In the genomic region with DNA sequence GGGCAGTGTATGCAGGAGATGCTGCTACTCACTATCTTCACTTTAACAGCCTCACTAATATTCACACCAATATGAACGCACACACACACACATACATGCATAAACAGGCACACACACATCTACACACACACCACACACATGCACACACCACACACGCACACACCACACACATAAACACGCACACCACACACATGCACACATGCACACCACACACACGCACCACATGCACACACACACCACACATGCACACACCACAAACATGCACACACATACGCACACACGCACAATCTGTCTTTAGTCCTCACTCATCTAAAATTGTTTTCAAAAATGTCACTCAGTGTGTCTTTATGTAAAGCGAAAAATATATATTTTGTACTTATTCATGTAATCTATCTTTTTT, we compare ENCODE assay signal across 21 cellular contexts.
DNase-seq lines count a peak whose midpoint lies in the region; ATAC-seq, FAIRE-seq and TF ChIP-seq lines count a peak whose summit lies in the region.
"Had no signal": no experiment of that assay in that cellular context is flagged by ENCODE, and none has a peak within 500 bp of the region (broad histone marks: within the 10 kb centered on the region; RNA-seq: fewer than 3 reads in every experiment).

No MANE protein-coding gene starts in this region.

- no peak overlapping the region for H2AK5ac ChIP-seq in trophoblast cell (ENCODE audit: low read length)

- ATAC-seq in HepG2 (no peak), right lobe of liver (no peak), mucosa of descending colon (no peak)
- ATAC-seq: A549 had no signal

- no peaks in the 10 kb centered on the region for H3K27me3 Mint-ChIP-seq in nephron progenitor cell (ENCODE audit: low read depth, poor library complexity)

- no peak overlapping the region for H2BK5ac ChIP-seq in trophoblast cell (ENCODE audit: low read depth, low read length, poor library complexity)

- intact Hi-C loops in HepG2 (cut with micrococcal nuclease; ENCODE audit: unreplicated experiment) = no loop called here
- intact Hi-C loops in right lobe of liver (cut with DNase I) = no loop called here
- intact Hi-C loops in mucosa of descending colon (cut with DNase I, micrococcal nuclease) = loop anchor here in 1 of 2 donors (5.0 kb wide), 1 partner anchor 220 kb away; no protein-coding TSS in a partner anchor

- FAIRE-seq in HepG2 (lab: Jason Lieb, UNC) (no peak), bronchial epithelial cell (lab: Jason Lieb, UNC) (peak; percentile 84)
- FAIRE-seq: A549, D721Med, G401.6, GM12892 had no signal

- DNase-seq in HepG2 (ENCODE audit: low spot score) = no peak
- DNase-seq in right lobe of liver = no peak
- DNase-seq in bronchial epithelial cell (ENCODE audit: low read depth) = no peak
- no peak for DNase-seq in nephron progenitor cell
- no peak for DNase-seq in trophoblast cell
- DNase-seq in stimulated activated CD4-positive, alpha-beta T cell treated with anti-CD3 and anti-CD28 coated beads, Interleukin-4, amount 100 ng/mL, for 1 hour = no peak
- DNase-seq in central memory CD4-positive, alpha-beta T cell = no peak
- no peak for DNase-seq in mucosa of descending colon
- DNase-seq: AML-193; Caco-2; CD4-positive, alpha-beta T cell; HCEC 1CT; HFFc6 had no signal

- TF ChIP-seq EP300 in HepG2 (IDR thresholded peaks at IDR 0.05; ENCODE audit: low read depth in 2 of 2, low read length in 2 of 2) = no peak
- TF ChIP-seq EP300 in HepG2 (CRISPR knock-in tag; IDR thresholded peaks at IDR 0.05; ENCODE audit: borderline replicate concordance) = no peak

- H4K20me1 ChIP-seq in HepG2 (ENCODE audit: insufficient read depth, low read length) = no peaks in the 10 kb centered on the region

- H3K4ac ChIP-seq in trophoblast cell (ENCODE audit: low read depth, low read length) = no peak overlapping the region

- H3K4me1 Mint-ChIP-seq in nephron progenitor cell = no peaks in the 10 kb centered on the region

- no peak overlapping the region for H2BK120ac ChIP-seq in trophoblast cell (ENCODE audit: insufficient read depth, low read length, poor library complexity)

- no peaks in the 10 kb centered on the region for H3K9me3 Mint-ChIP-seq in nephron progenitor cell
- H3K9me3 Mint-ChIP-seq: CD4-positive, alpha-beta T cell; HFFc6; IgD-negative memory B cell had no signal

- H3K79me2 ChIP-seq in HepG2 (ENCODE audit: insufficient read depth, low read length) (no peaks in the 10 kb centered on the region), trophoblast cell (ENCODE audit: control insufficient read depth, insufficient read depth, low read length, poor library complexity) (no peaks in the 10 kb centered on the region)

- CTCF ChIA-PET in HepG2 (lab: Yijun Ruan, JAX; ENCODE audit: low intra/inter-chr PET ratio, low total read pairs) = no interaction called here

- H4K8ac ChIP-seq in trophoblast cell (ENCODE audit: low read depth, low read length) = no peak overlapping the region

- no peaks in the 10 kb centered on the region for H3K36me3 Mint-ChIP-seq in nephron progenitor cell (ENCODE audit: low read depth)

- H3K36me3 ChIP-seq in HepG2 (replicated peaks in 1 of 2; ENCODE audit: control insufficient read depth in 1 of 2, insufficient read depth in 2 of 2, low read length in 2 of 2) (no peaks in the 10 kb centered on the region), right lobe of liver (no peaks in the 10 kb centered on the region), bronchial epithelial cell (ENCODE audit: control insufficient read depth, insufficient read depth, low read length) (no peaks in the 10 kb centered on the region), trophoblast cell (ENCODE audit: control insufficient read depth in 1 of 2, insufficient read depth in 2 of 2, low read length in 2 of 2) (no peaks in the 10 kb centered on the region), mucosa of descending colon (ENCODE audit: low read depth) (no peaks in the 10 kb centered on the region)

- H3K27me3 ChIP-seq in HepG2 (ENCODE audit: control insufficient read depth in 1 of 2, insufficient read depth in 2 of 2, low read length in 2 of 2) (no peaks in the 10 kb centered on the region), right lobe of liver (no peaks in the 10 kb centered on the region), bronchial epithelial cell (ENCODE audit: control insufficient read depth, insufficient read depth, low read length) (no peaks in the 10 kb centered on the region), trophoblast cell (ENCODE audit: insufficient read depth, low read length) (no peaks in the 10 kb centered on the region)

- no peak overlapping the region for H3K18ac ChIP-seq in trophoblast cell (ENCODE audit: low read length)

- POLR2A ChIA-PET in HepG2 (lab: Yijun Ruan, JAX) = no interaction called here

- H3K4me3 Mint-ChIP-seq in nephron progenitor cell = no peak overlapping the region
- H3K4me3 Mint-ChIP-seq: CD4-positive, alpha-beta T cell; HFFc6; IgD-negative memory B cell had no signal

- H3K9ac ChIP-seq in HepG2 (ENCODE audit: insufficient read depth, low read depth, low read length) = no peak overlapping the region
- H3K9ac ChIP-seq in trophoblast cell (ENCODE audit: low read length) = no peak overlapping the region

- TF ChIP-seq CTCF in HepG2 (CRISPR knock-in tag; IDR thresholded peaks at IDR 0.05) (no peak), right lobe of liver (IDR thresholded peaks at IDR 0.05) (no peak), bronchial epithelial cell (IDR thresholded peaks at IDR 0.05; ENCODE audit: insufficient read depth, low read length, severe bottlenecking) (no peak), nephron progenitor cell (IDR thresholded peaks at IDR 0.05) (no peak), mucosa of descending colon (IDR thresholded peaks at IDR 0.05) (no peak)

- H3K9me3 ChIP-seq in HepG2 (ENCODE audit: low read length) = no peaks in the 10 kb centered on the region
- H3K9me3 ChIP-seq in right lobe of liver = no peaks in the 10 kb centered on the region
- H3K9me3 ChIP-seq in trophoblast cell (ENCODE audit: insufficient read depth, low read depth, low read length) = peaks cover 2% of the 10 kb centered on the region
- H3K9me3 ChIP-seq in mucosa of descending colon = no peaks in the 10 kb centered on the region
- H3K9me3 ChIP-seq: A549, Caco-2 had no signal

- H3K79me1 ChIP-seq in trophoblast cell (ENCODE audit: low read length) = no peaks in the 10 kb centered on the region

- H3K27ac Mint-ChIP-seq in nephron progenitor cell = peak overlapping the region; percentile 41
- H3K27ac Mint-ChIP-seq: CD4-positive, alpha-beta T cell; HFFc6; IgD-negative memory B cell had no signal

- H4K12ac ChIP-seq in trophoblast cell (ENCODE audit: low read depth, low read length) = no peak overlapping the region

- H3K27ac ChIP-seq in HepG2 (ENCODE audit: extremely low read length, insufficient read depth, low read length) (no peak overlapping the region), right lobe of liver (no peak overlapping the region), trophoblast cell (ENCODE audit: low read depth, low read length) (no peak overlapping the region)
- H3K27ac ChIP-seq: 22Rv1, A549, C4-2B, HL-60 had no signal

- BruUV-seq in HepG2 (replicated peaks; lab: Mats Ljungman, UMichigan) = no TSS peak

- no peak overlapping the region for H3K14ac ChIP-seq in trophoblast cell (ENCODE audit: low read length)

- no peaks in the 10 kb centered on the region for H3K4me1 ChIP-seq in HepG2 (ENCODE audit: insufficient read depth, low read length)
- no peaks in the 10 kb centered on the region for H3K4me1 ChIP-seq in right lobe of liver
- H3K4me1 ChIP-seq in trophoblast cell (ENCODE audit: control insufficient read depth in 1 of 2, insufficient read depth in 2 of 2, low read length in 2 of 2) = no peaks in the 10 kb centered on the region
- no peaks in the 10 kb centered on the region for H3K4me1 ChIP-seq in mucosa of descending colon (ENCODE audit: low read depth)
- H3K4me1 ChIP-seq: A549, Caco-2 had no signal

- in situ Hi-C loops in HepG2 (cut with HindIII; ENCODE audit: extremely low pct_ligation_motif_present, low pct_unique_long_range_greater_than_20kb) = loop anchor here (10.0 kb wide), 1 partner anchor 218 kb away; no protein-coding TSS in a partner anchor

- H2BK12ac ChIP-seq in trophoblast cell (ENCODE audit: low read length) = no peak overlapping the region

- no peak for TF ChIP-seq RAD21 in HepG2 (CRISPR knock-in tag; IDR thresholded peaks at IDR 0.05)

- WGBS in HepG2 (ENCODE audit: low lambda C conversion rate) = 19% methylated on average over 7 of the region's 7 CpGs
- WGBS in right lobe of liver (ENCODE audit: insufficient coverage, low coverage, low lambda C conversion rate, missing lambda C conversion rate) = 57% methylated on average over 7 of the region's 7 CpGs
- no CpG with 5 or more reads among the region's 7 CpGs for WGBS in trophoblast cell (ENCODE audit: extremely low coverage, insufficient coverage, insufficient read length)

- H3K23ac ChIP-seq in trophoblast cell (ENCODE audit: low read length) = peak overlapping the region; percentile 59

- H4K91ac ChIP-seq in trophoblast cell (ENCODE audit: low read depth, low read length) = no peak overlapping the region

- no peak overlapping the region for H2AFZ ChIP-seq in HepG2 (ENCODE audit: low read length)
- H2AFZ ChIP-seq in trophoblast cell (ENCODE audit: insufficient read depth, low read length, poor library complexity) = no peak overlapping the region

- TF ChIP-seq POLR2A in HepG2 (IDR thresholded peaks at IDR 0.05; ENCODE audit: insufficient read depth in 1 of 2, low read depth in 2 of 2, low read length in 2 of 2) (no peak), right lobe of liver (IDR thresholded peaks at IDR 0.05) (no peak)

- H3K4me2 ChIP-seq in HepG2 (ENCODE audit: low read depth, low read length) (no peak overlapping the region), trophoblast cell (ENCODE audit: low read length) (no peak overlapping the region)
- H3K4me2 ChIP-seq: A549 had no signal

- H3K4me3 ChIP-seq in HepG2 (replicated peaks in 1 of 3; ENCODE audit: insufficient read depth in 1 of 3, low read depth in 2 of 3, low read length in 3 of 3) (no peak overlapping the region), right lobe of liver (no peak overlapping the region), bronchial epithelial cell (ENCODE audit: low read depth, low read length) (no peak overlapping the region), trophoblast cell (ENCODE audit: low read depth, low read length) (peak overlapping the region; percentile 54), mucosa of descending colon (no peak overlapping the region)
- H3K4me3 ChIP-seq: A549 had no signal

TF ChIP-seq in HepG2, 621 proteins besides CTCF, POLR2A, EP300 and RAD21 (continues in another document):
- TF ChIP-seq, protein P1, sequence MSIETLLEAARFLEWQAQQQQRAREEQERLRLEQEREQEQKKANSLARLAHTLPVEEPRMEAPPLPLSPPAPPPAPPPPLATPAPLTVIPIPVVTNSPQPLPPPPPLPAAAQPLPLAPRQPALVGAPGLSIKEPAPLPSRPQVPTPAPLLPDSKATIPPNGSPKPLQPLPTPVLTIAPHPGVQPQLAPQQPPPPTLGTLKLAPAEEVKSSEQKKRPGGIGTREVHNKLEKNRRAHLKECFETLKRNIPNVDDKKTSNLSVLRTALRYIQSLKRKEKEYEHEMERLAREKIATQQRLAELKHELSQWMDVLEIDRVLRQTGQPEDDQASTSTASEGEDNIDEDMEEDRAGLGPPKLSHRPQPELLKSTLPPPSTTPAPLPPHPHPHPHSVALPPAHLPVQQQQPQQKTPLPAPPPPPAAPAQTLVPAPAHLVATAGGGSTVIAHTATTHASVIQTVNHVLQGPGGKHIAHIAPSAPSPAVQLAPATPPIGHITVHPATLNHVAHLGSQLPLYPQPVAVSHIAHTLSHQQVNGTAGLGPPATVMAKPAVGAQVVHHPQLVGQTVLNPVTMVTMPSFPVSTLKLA (IDR thresholded peaks at IDR 0.05) = peak; percentile 79
